In genomic region chr20:1391640-1392442, GRCh38 we compare ENCODE assay signal across 8 cellular contexts. TPM values are rescaled to one million over a fixed set of nuclear protein-coding genes. Genes with fewer than 3 reads are reported as not detected.
DNase-seq lines count a peak whose midpoint lies in the region; TF ChIP-seq lines count a peak whose summit lies in the region.

No MANE protein-coding gene starts in this region.

- H3K4me3 ChIP-seq in DOHH2 (ENCODE audit: low read length) (peak overlapping the region; percentile 94), astrocyte of the cerebellum (ENCODE audit: low read depth, low read length) (peak overlapping the region; percentile 75)

- peak overlapping the region; percentile 79 to 87 (median 84) for H3K27ac Mint-ChIP-seq in immature natural killer cell

- H3K27me3 Mint-ChIP-seq in immature natural killer cell (ENCODE audit: low read depth in 3 of 3): peaks cover 0 to 21% (median 12%) of the 10 kb centered on the region in 3 donors

- no peaks in the 10 kb centered on the region for H3K9me3 Mint-ChIP-seq in immature natural killer cell

- peak overlapping the region; percentile 90 for H3K4me2 ChIP-seq in DOHH2 (ENCODE audit: low read length)

- H3K36me3 Mint-ChIP-seq in immature natural killer cell: no peaks in the 10 kb centered on the region

- H3K4me1 Mint-ChIP-seq in immature natural killer cell: peaks cover 58 to 65% of the 10 kb centered on the region in 2 donors

- peak overlapping the region; percentile 23; the same call in 1 of the 2 replicates for H3K27ac ChIP-seq in DOHH2 (ENCODE audit: low read depth, low read length)

- H4K20me1 ChIP-seq in DOHH2 (ENCODE audit: control insufficient read depth, insufficient read depth, low read depth, low read length): peaks cover 41% of the 10 kb centered on the region

- peaks cover 60% of the 10 kb centered on the region for H3K79me2 ChIP-seq in DOHH2 (ENCODE audit: control insufficient read depth, low read length)

- peaks cover 41% of the 10 kb centered on the region for H3K36me3 ChIP-seq in DOHH2 (ENCODE audit: control insufficient read depth, low read length)

- H3K9me2 ChIP-seq in DOHH2 (replicated peaks; ENCODE audit: control insufficient read depth, low read length): no peaks in the 10 kb centered on the region

- no peaks in the 10 kb centered on the region for H3F3A ChIP-seq in DOHH2 (ENCODE audit: control insufficient read depth, insufficient read depth)

- H3K9me3 ChIP-seq in DOHH2 (ENCODE audit: control insufficient read depth, insufficient read depth, low read length): no peaks in the 10 kb centered on the region

- H3K27me3 ChIP-seq in DOHH2 (ENCODE audit: control insufficient read depth, low read length): peaks cover 16% of the 10 kb centered on the region

- H3K4me1 ChIP-seq in DOHH2 (ENCODE audit: control insufficient read depth, low read length): peaks cover 51% of the 10 kb centered on the region

- in situ Hi-C loops in astrocyte of the cerebellum (cut with HindIII; ENCODE audit: low sequenced_read_pairs): loop anchor here (5.0 kb wide), 1 partner anchor 60 kb away; no protein-coding TSS in a partner anchor

- H3K4me3 Mint-ChIP-seq in immature natural killer cell: peak overlapping the region; percentile 85 to 87 (median 86)

- DNase-seq in NCI-H69 (lab: John Stamatoyannopoulos, UW): peak; percentile 42
- no peak for DNase-seq in astrocyte of the cerebellum (ENCODE audit: low read depth)
- peak in 1 of 3 donors; percentile 2 for DNase-seq in immature natural killer cell
- DNase-seq in stimulated activated CD8-positive, alpha-beta memory T cell treated with anti-CD3 and anti-CD28 coated beads, Interleukin-4, amount 100 ng/mL, for 48 hours: peak; percentile 54
- DNase-seq in activated CD4-positive, CD25-positive, alpha-beta regulatory T cell treated with anti-CD3 and anti-CD28 coated beads, Interleukin-2, amount 50 U/mL, for 72 hours: no peak
- no peak for DNase-seq in NCI-H1105 treated with DMSO at 0.1 percent for 48 hours (lab: John Stamatoyannopoulos, UW)
- no peak for DNase-seq in germinal center (ENCODE audit: low spot score)

- TF ChIP-seq CTCF in DOHH2 (IDR thresholded peaks at IDR 0.05; ENCODE audit: low read depth, low read length, poor library complexity, severe bottlenecking) (no peak), astrocyte of the cerebellum (IDR thresholded peaks at IDR 0.05; ENCODE audit: low read depth, low read length, missing control alignments) (no peak)

RNA-seq across cellular contexts. Expression of gene FKBP1A, which starts 1.0 kb away (rescaled TPM):
- 10 to 100 TPM; 45.1 to 70.7 (median 47.5) TPM for polyA plus RNA-seq in immature natural killer cell

Comparison
In these comparisons a context has a peak if more than half of its experiments do, and no peak if none do; other contexts are left out.
1. DNase-seq: peak in NCI-H69 (single experiment) and stimulated activated CD8-positive, alpha-beta memory T cell treated with anti-CD3 and anti-CD28 coated beads, Interleukin-4, amount 100 ng/mL, for 48 hours (single experiment); none in astrocyte of the cerebellum (single experiment), activated CD4-positive, CD25-positive, alpha-beta regulatory T cell treated with anti-CD3 and anti-CD28 coated beads, Interleukin-2, amount 50 U/mL, for 72 hours (single experiment), NCI-H1105 treated with DMSO at 0.1 percent for 48 hours (single experiment) and germinal center (single experiment).